22 cellular contexts compared by ENCODE assay signal in the genomic region with DNA sequence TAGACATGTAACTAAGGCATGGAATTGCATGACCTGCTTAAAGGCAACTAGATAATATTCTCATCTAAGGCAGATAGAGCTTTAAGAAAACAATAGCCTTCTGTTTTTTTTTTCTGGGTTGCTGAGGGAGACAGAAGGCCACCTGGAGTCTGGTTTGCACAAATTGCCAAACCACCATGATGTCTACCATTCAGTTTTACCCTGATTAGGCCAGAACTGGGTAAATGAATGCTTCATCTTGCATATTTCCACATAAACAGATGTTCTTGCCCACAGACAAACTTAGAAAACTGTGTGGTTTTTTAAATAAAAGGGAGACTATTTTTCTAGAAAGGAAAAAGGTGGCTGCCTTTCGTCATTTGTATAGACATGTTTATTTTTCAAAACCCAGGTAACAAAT.
DNase-seq lines count a peak whose midpoint lies in the region; FAIRE-seq and TF ChIP-seq lines count a peak whose summit lies in the region.
"Had no signal": no experiment of that assay in that cellular context is flagged by ENCODE, and none has a peak within 500 bp of the region (broad histone marks: within the 10 kb centered on the region; RNA-seq: fewer than 3 reads in every experiment).

No MANE protein-coding gene starts in this region.

- H3K27me3 Mint-ChIP-seq in astrocyte (ENCODE audit: low read depth, unreplicated experiment) (no peaks in the 10 kb centered on the region), immature natural killer cell (ENCODE audit: low read depth in 3 of 3) (peaks cover 2% of the 10 kb centered on the region in 3 donors)

- TF ChIP-seq CTCF in astrocyte (IDR thresholded peaks at IDR 0.05; ENCODE audit: insufficient read depth, low read depth, low read length), result no peak

- no peaks in the 10 kb centered on the region for H3K27me3 ChIP-seq in astrocyte (ENCODE audit: insufficient read depth, low read length)
- H3K27me3 ChIP-seq: BLaER1 treated with 17β-estradiol and CSF1 and Interleukin-3, amounts not matched to agents 10 nM and 100 nM had no signal

- H3K36me3 ChIP-seq in astrocyte (ENCODE audit: insufficient read depth, low read length), result no peaks in the 10 kb centered on the region
- H3K36me3 ChIP-seq: BLaER1 treated with 17β-estradiol and CSF1 and Interleukin-3, amounts not matched to agents 10 nM and 100 nM had no signal

- no peaks in the 10 kb centered on the region for H4K20me1 ChIP-seq in astrocyte (ENCODE audit: insufficient read depth, low read length)
- H4K20me1 ChIP-seq: BLaER1 treated with 17β-estradiol and CSF1 and Interleukin-3, amounts not matched to agents 10 nM and 100 nM had no signal

- H3K4me3 ChIP-seq in astrocyte (ENCODE audit: insufficient read depth, low read depth, low read length), result no peak overlapping the region
- H3K4me3 ChIP-seq: BLaER1 treated with 17β-estradiol and CSF1 and Interleukin-3, amounts not matched to agents 10 nM and 100 nM; K562 had no signal

- H3K4me2 ChIP-seq in astrocyte (ENCODE audit: low read length), result no peak overlapping the region
- H3K4me2 ChIP-seq: BLaER1 treated with 17β-estradiol and CSF1 and Interleukin-3, amounts not matched to agents 10 nM and 100 nM had no signal

- H2AFZ ChIP-seq in astrocyte (ENCODE audit: low read depth, low read length), result no peak overlapping the region

- no peaks in the 10 kb centered on the region for H3K79me2 ChIP-seq in astrocyte (ENCODE audit: insufficient read depth, low read length)

- H3K9me3 Mint-ChIP-seq in astrocyte (ENCODE audit: unreplicated experiment) (no peaks in the 10 kb centered on the region), immature natural killer cell (peaks cover 7 to 28% (median 13%) of the 10 kb centered on the region in 6 donors)

- no peak overlapping the region for H3K9ac ChIP-seq in astrocyte (ENCODE audit: low read length)
- H3K9ac ChIP-seq: BLaER1 treated with 17β-estradiol and CSF1 and Interleukin-3, amounts not matched to agents 10 nM and 100 nM had no signal

- H3K4me1 ChIP-seq in astrocyte (ENCODE audit: insufficient read depth, low read length), result no peaks in the 10 kb centered on the region
- H3K4me1 ChIP-seq: BLaER1 treated with 17β-estradiol and CSF1 and Interleukin-3, amounts not matched to agents 10 nM and 100 nM had no signal

- no peak overlapping the region for H3K4me3 Mint-ChIP-seq in astrocyte (ENCODE audit: unreplicated experiment)
- no peak overlapping the region for H3K4me3 Mint-ChIP-seq in immature natural killer cell
- H3K4me3 Mint-ChIP-seq: CD8-positive, alpha-beta T cell had no signal

- FAIRE-seq in astrocyte (lab: Jason Lieb, UNC), result no peak
- FAIRE-seq: A204.1, GM12891, K562 had no signal

- no peak overlapping the region for H3K27ac ChIP-seq in astrocyte (ENCODE audit: low read depth, low read length)
- H3K27ac ChIP-seq: BLaER1 treated with 17β-estradiol and CSF1 and Interleukin-3, amounts not matched to agents 10 nM and 100 nM had no signal

- no peaks in the 10 kb centered on the region for H3K9me3 ChIP-seq in astrocyte (ENCODE audit: insufficient read depth, low read depth, low read length)
- H3K9me3 ChIP-seq: BLaER1 treated with 17β-estradiol and CSF1 and Interleukin-3, amounts not matched to agents 10 nM and 100 nM had no signal

- H3K36me3 Mint-ChIP-seq in astrocyte (ENCODE audit: low read depth, unreplicated experiment) (no peaks in the 10 kb centered on the region), immature natural killer cell (no peaks in the 10 kb centered on the region)
- H3K36me3 Mint-ChIP-seq: CD8-positive, alpha-beta T cell had no signal

- peaks cover 3% of the 10 kb centered on the region for H3K4me1 Mint-ChIP-seq in astrocyte (ENCODE audit: low read depth, unreplicated experiment)
- H3K4me1 Mint-ChIP-seq in immature natural killer cell, result no peaks in the 10 kb centered on the region

- peak; percentile 18 for DNase-seq in A172 (ENCODE audit: low spot score)
- DNase-seq in M059J (ENCODE audit: low read depth), result peak; percentile 56
- DNase-seq in astrocyte (ENCODE audit: low read depth), result peak; percentile 96
- peak; percentile 60 for DNase-seq in myocyte (ENCODE audit: low read depth)
- no peak for DNase-seq in GDM1 (lab: John Stamatoyannopoulos, UW)
- DNase-seq in immature natural killer cell, result no peak
- no peak for DNase-seq in NCI-H774 (lab: John Stamatoyannopoulos, UW)
- DNase-seq: Calu3; CD8-positive, alpha-beta T cell; DMS53; EL; GOT3; NCI-H1092; NCI-H1436 treated with DMSO at 0.1 percent for 48 hours; NCI-H2029; NCI-H748 treated with DMSO at 0.1 percent for 48 hours; OCI-M1; SHP77 had no signal

- H3K27ac Mint-ChIP-seq in astrocyte (ENCODE audit: unreplicated experiment) (no peak overlapping the region), immature natural killer cell (no peak overlapping the region)
- H3K27ac Mint-ChIP-seq: CD8-positive, alpha-beta T cell had no signal

Comparison
In these comparisons a context has a peak if more than half of its experiments do, and no peak if none do; other contexts are left out.
1. DNase-seq: peak in A172 (single experiment), M059J (single experiment), astrocyte (single experiment) and myocyte (single experiment); none in GDM1 (single experiment), immature natural killer cell (0 of 3) and NCI-H774 (single experiment).